In genomic region chr12:120266180-120266535, GRCh38 we compare ENCODE assay signal across 8 cellular contexts. TPM values are rescaled to one million over a fixed set of nuclear protein-coding genes. Genes with fewer than 3 reads are reported as not detected.
DNase-seq lines count a peak whose midpoint lies in the region; ATAC-seq and TF ChIP-seq lines count a peak whose summit lies in the region.
"Had no signal": no experiment of that assay in that cellular context is flagged by ENCODE, and none has a peak within 500 bp of the region (broad histone marks: within the 10 kb centered on the region; RNA-seq: fewer than 3 reads in every experiment).

No MANE protein-coding gene starts in this region.

- no peaks in the 10 kb centered on the region for H3K9me3 Mint-ChIP-seq in dendritic cell treated with granulocyte-macrophage colony-stimulating factor and Interleukin-4, amounts not matched to agents 40 ng/mL and 50 ng/mL, for 4 days

- H3K4me1 ChIP-seq in prostate gland (replicated peaks), result peaks cover 20% of the 10 kb centered on the region

- TF ChIP-seq CTCF in NB4 (IDR thresholded peaks at IDR 0.05; ENCODE audit: low read depth, low read length) (no peak), prostate gland (IDR thresholded peaks at IDR 0.05) (no peak)

- H3K4me3 Mint-ChIP-seq in dendritic cell treated with granulocyte-macrophage colony-stimulating factor and Interleukin-4, amounts not matched to agents 40 ng/mL and 50 ng/mL, for 4 days, result peak overlapping the region; percentile 94

- TF ChIP-seq POLR2A in NB4 (IDR thresholded peaks at IDR 0.05; ENCODE audit: extremely low read depth, insufficient read length) (no peak), prostate gland (IDR thresholded peaks at IDR 0.05) (no peak)

- H3K36me3 Mint-ChIP-seq in dendritic cell treated with granulocyte-macrophage colony-stimulating factor and Interleukin-4, amounts not matched to agents 40 ng/mL and 50 ng/mL, for 4 days (ENCODE audit: low read depth), result peaks cover 9% of the 10 kb centered on the region

- H3K4me1 Mint-ChIP-seq in dendritic cell treated with granulocyte-macrophage colony-stimulating factor and Interleukin-4, amounts not matched to agents 40 ng/mL and 50 ng/mL, for 4 days (ENCODE audit: low read depth), result peaks cover 55% of the 10 kb centered on the region

- no peaks in the 10 kb centered on the region for H3K36me3 ChIP-seq in prostate gland

- ATAC-seq in GM21723 (IDR thresholded peaks at IDR 0.05; ENCODE audit: unreplicated experiment) (peak; percentile 10), GM18907 (IDR thresholded peaks at IDR 0.05; ENCODE audit: unreplicated experiment) (no peak)

- no peak overlapping the region for H3K27ac ChIP-seq in prostate gland

- WGBS in prostate gland, result 18% methylated on average over 5 of the region's 5 CpGs

- H3K9me3 ChIP-seq in prostate gland, result no peaks in the 10 kb centered on the region
- H3K9me3 ChIP-seq: heart right ventricle had no signal

- H3K27ac Mint-ChIP-seq in dendritic cell treated with granulocyte-macrophage colony-stimulating factor and Interleukin-4, amounts not matched to agents 40 ng/mL and 50 ng/mL, for 4 days, result peak overlapping the region; percentile 91

- H3K4me3 ChIP-seq in NB4 (ENCODE audit: low read depth, low read length), result peak overlapping the region; percentile 25
- no peak overlapping the region for H3K4me3 ChIP-seq in prostate gland

- peaks cover 4% of the 10 kb centered on the region for H3K27me3 Mint-ChIP-seq in dendritic cell treated with granulocyte-macrophage colony-stimulating factor and Interleukin-4, amounts not matched to agents 40 ng/mL and 50 ng/mL, for 4 days

- no peaks in the 10 kb centered on the region for H3K27me3 ChIP-seq in prostate gland (replicated peaks; ENCODE audit: insufficient read depth)
- H3K27me3 ChIP-seq: heart right ventricle had no signal

- intact Hi-C loops in dendritic cell treated with granulocyte-macrophage colony-stimulating factor and Interleukin-4, amounts not matched to agents 40 ng/mL and 50 ng/mL, for 4 days (cut with micrococcal nuclease), result no loop called here
- intact Hi-C loops in prostate gland (cut with DNase I), result loop anchor here (1.0 kb wide), 1 partner anchor 38 kb away; no protein-coding TSS in a partner anchor

- no peak for DNase-seq in NB4 (ENCODE audit: low read depth)
- peak; percentile 18 for DNase-seq in prostate gland (ENCODE audit: low spot score)
- no peak for DNase-seq in NCI-H345 (lab: John Stamatoyannopoulos, UW)
- DNase-seq in stimulated activated naive CD4-positive, alpha-beta T cell (lab: John Stamatoyannopoulos, UW), result no peak

RNA-seq across cellular contexts. Expression of gene PXN, which starts 0.6 kb away (rescaled TPM):
- total RNA-seq in prostate gland, result 100 to 1,000 TPM in 1 of 2 donors, 10 to 100 TPM in 1; 58.3 to 113 TPM

RNA-seq across cellular contexts. Expression of gene RNU4-2, which starts 25.5 kb away (rescaled TPM):
- total RNA-seq in prostate gland, result under 1 TPM; under 0.01 TPM

RNA-seq across cellular contexts. Expression of gene RNU4-1, which starts 26.9 kb away (rescaled TPM):
- under 1 TPM; under 0.01 TPM for total RNA-seq in prostate gland

RNA-seq across cellular contexts. Expression of gene SIRT4, which starts 36.0 kb away (rescaled TPM):
- total RNA-seq in prostate gland, result 1 to 10 TPM in 1 of 2 donors, under 1 TPM in 1; 0.96 to 2.2 TPM
